1 cellular context compared by ENCODE assay signal in genomic region chr20:1839576-1840320, GRCh38.
A peak's percentile ranks its signal among the peaks of the same experiment; 100 is the strongest.
TF ChIP-seq lines count a peak whose summit lies in the region.

No MANE protein-coding gene starts in this region.

TF ChIP-seq in H1, 55 proteins besides CTCF, POLR2A, EP300 and RAD21:
- TF ChIP-seq BACH1 (IDR thresholded peaks at IDR 0.05; ENCODE audit: low read length) (0 out of 2 replicates have a peak, but pooled peaks have one; percentile 2), MAX (IDR thresholded peaks at IDR 0.05) (peak; percentile 36; the same call in 1 of the 2 replicates)
TF ChIP-seq in H1: peak in this region for 2; not testable (repeated sequence) for 53.
